In genomic region chr9:77593528-77593927, GRCh38 we compare ENCODE assay signal across 1 cellular context.
TF ChIP-seq lines count a peak whose summit lies in the region.

No MANE protein-coding gene starts in this region.

TF ChIP-seq in H1, 55 proteins besides CTCF, POLR2A, EP300 and RAD21 (continued from another document):
- TF ChIP-seq JUND (IDR thresholded peaks at IDR 0.05; ENCODE audit: low read length): no peak
- no peak for TF ChIP-seq HDAC6 (IDR thresholded peaks at IDR 0.05; ENCODE audit: low read depth, low read length)
